Comparison of ENCODE assay signal across 13 cellular contexts in the genomic region with DNA sequence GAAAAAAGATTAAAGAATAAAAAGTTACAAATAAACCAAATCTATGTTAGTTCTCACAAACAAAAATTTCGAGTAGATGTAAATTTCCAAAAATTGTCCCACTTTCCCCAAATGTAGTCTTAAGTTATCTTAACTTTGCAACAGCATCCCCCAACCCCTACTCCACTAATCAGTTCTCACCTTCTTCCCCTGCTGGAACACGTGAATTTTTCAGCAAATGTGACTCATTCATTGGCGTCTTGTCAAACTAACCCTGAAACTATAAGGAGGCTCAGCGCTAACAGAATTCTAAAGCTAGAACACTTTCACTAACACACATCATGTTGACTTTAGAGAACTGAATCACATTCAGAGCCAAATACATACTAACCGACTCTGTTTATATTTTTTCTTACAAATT. TPM values are rescaled to one million over a fixed set of nuclear protein-coding genes. Genes with fewer than 3 reads are reported as not detected.
DNase-seq lines count a peak whose midpoint lies in the region; ATAC-seq and TF ChIP-seq lines count a peak whose summit lies in the region.
"Had no signal": no experiment of that assay in that cellular context is flagged by ENCODE, and none has a peak within 500 bp of the region (broad histone marks: within the 10 kb centered on the region; RNA-seq: fewer than 3 reads in every experiment).

No MANE protein-coding gene starts in this region.

- H3K4me3 Mint-ChIP-seq in activated T-cell treated with anti-CD3 and anti-CD28 coated beads, Interleukin-2, amount 50 U/mL, for 24 hours, result no peak overlapping the region
- H3K4me3 Mint-ChIP-seq: activated naive CD4-positive, alpha-beta T cell treated with anti-CD3 and anti-CD28 coated beads, Interleukin-2, amount 50 U/mL, for 24 hours; natural killer cell had no signal

- H3K4me3 ChIP-seq in adipocyte (ENCODE audit: low read length) (no peak overlapping the region), stomach (no peak overlapping the region), gastrocnemius medialis (no peak overlapping the region)
- H3K4me3 ChIP-seq: SJSA1 had no signal

- peaks cover 10% of the 10 kb centered on the region for H3K4me1 Mint-ChIP-seq in activated T-cell treated with anti-CD3 and anti-CD28 coated beads, Interleukin-2, amount 50 U/mL, for 24 hours (ENCODE audit: low read depth)

- H3K27me3 ChIP-seq in adipocyte (replicated peaks; ENCODE audit: control insufficient read depth, insufficient read depth, low read length) (no peaks in the 10 kb centered on the region), foreskin keratinocyte (no peaks in the 10 kb centered on the region), stomach (no peaks in the 10 kb centered on the region), gastrocnemius medialis (no peaks in the 10 kb centered on the region)
- H3K27me3 ChIP-seq: SJSA1 had no signal

- in situ Hi-C loops in gastrocnemius medialis (cut with MboI; ENCODE audit: low sequenced_read_pairs in 4 of 4), result no loop called here

- peak overlapping the region; percentile 4 for H3K27ac Mint-ChIP-seq in activated T-cell treated with anti-CD3 and anti-CD28 coated beads, Interleukin-2, amount 50 U/mL, for 24 hours
- H3K27ac Mint-ChIP-seq: activated naive CD4-positive, alpha-beta T cell treated with anti-CD3 and anti-CD28 coated beads, Interleukin-2, amount 50 U/mL, for 24 hours; natural killer cell had no signal

- H3K4me1 ChIP-seq in adipocyte (ENCODE audit: control insufficient read depth, insufficient read depth, low read length) (peaks cover 9% of the 10 kb centered on the region), foreskin keratinocyte (peaks cover 15% of the 10 kb centered on the region), stomach (peaks cover 3 to 40% (median 16%) of the 10 kb centered on the region in 4 donors), gastrocnemius medialis (peaks cover 5 to 9% of the 10 kb centered on the region in 2 donors)
- H3K4me1 ChIP-seq: SJSA1 had no signal

- no peak overlapping the region for H3K9ac ChIP-seq in adipocyte (ENCODE audit: low read length)

- H3K27ac ChIP-seq in foreskin keratinocyte, result peak overlapping the region; percentile 41
- peak overlapping the region in 3 of 5 donors; percentile 23 to 35 (median 27) for H3K27ac ChIP-seq in stomach
- H3K27ac ChIP-seq in gastrocnemius medialis, result no peak overlapping the region
- H3K27ac ChIP-seq: SJSA1 had no signal

- peaks cover 54% of the 10 kb centered on the region for H3K36me3 Mint-ChIP-seq in activated T-cell treated with anti-CD3 and anti-CD28 coated beads, Interleukin-2, amount 50 U/mL, for 24 hours (ENCODE audit: low read depth)
- H3K36me3 Mint-ChIP-seq: natural killer cell had no signal

- WGBS in stomach, 5 donors, result 23 to 39% (median 30%) methylated on average over 5 of the region's 5 CpGs

- TF ChIP-seq POLR2A in stomach (IDR thresholded peaks at IDR 0.05) (no peak), gastrocnemius medialis (IDR thresholded peaks at IDR 0.05) (no peak)

- H3K36me3 ChIP-seq in adipocyte (ENCODE audit: control insufficient read depth, insufficient read depth, low read length, severe bottlenecking), result peaks cover 17% of the 10 kb centered on the region
- peaks cover 0 to 33% (median 23%) of the 10 kb centered on the region in 4 donors for H3K36me3 ChIP-seq in stomach
- no peaks in the 10 kb centered on the region for H3K36me3 ChIP-seq in gastrocnemius medialis
- H3K36me3 ChIP-seq: SJSA1 had no signal

- TF ChIP-seq CTCF in foreskin keratinocyte (conservative IDR thresholded peaks at IDR 0.05), result no peak
- no peak for TF ChIP-seq CTCF in stomach (IDR thresholded peaks at IDR 0.05)
- no peak for TF ChIP-seq CTCF in gastrocnemius medialis (IDR thresholded peaks at IDR 0.05 in 4 of 5, conservative IDR thresholded peaks at IDR 0.05 in 1 of 5)

- H3K27me3 Mint-ChIP-seq in activated T-cell treated with anti-CD3 and anti-CD28 coated beads, Interleukin-2, amount 50 U/mL, for 24 hours, result no peaks in the 10 kb centered on the region
- H3K27me3 Mint-ChIP-seq: activated naive CD4-positive, alpha-beta T cell treated with anti-CD3 and anti-CD28 coated beads, Interleukin-2, amount 50 U/mL, for 24 hours had no signal

- TF ChIP-seq EP300 in stomach (IDR thresholded peaks at IDR 0.05), result no peak

- no peaks in the 10 kb centered on the region for H3K9me3 ChIP-seq in adipocyte (ENCODE audit: control insufficient read depth, low read length)
- no peaks in the 10 kb centered on the region for H3K9me3 ChIP-seq in stomach
- no peaks in the 10 kb centered on the region for H3K9me3 ChIP-seq in gastrocnemius medialis
- H3K9me3 ChIP-seq: SJSA1 had no signal

- DNase-seq in activated T-cell treated with anti-CD3 and anti-CD28 coated beads, Interleukin-2, amount 50 U/mL, for 24 hours, result no peak
- no peak for DNase-seq in activated T-cell treated with anti-CD3 and anti-CD28 coated beads for 4 hours
- peak; percentile 43 for DNase-seq in adipocyte (ENCODE audit: low read depth)
- peak; percentile 46 to 72 for DNase-seq in foreskin keratinocyte
- no peak for DNase-seq in stomach
- DNase-seq in gastrocnemius medialis, result no peak
- no peak for DNase-seq in mucosa of gallbladder (ENCODE audit: low spot score)
- DNase-seq: effector memory CD4-positive, alpha-beta T cell; Kasumi-1; natural killer cell had no signal

- intact Hi-C loops in stomach (cut with DNase I; ENCODE audit: low total_unique reads), result no loop called here
- intact Hi-C loops in gastrocnemius medialis (cut with DNase I; ENCODE audit: low total_unique reads), result no loop called here

- no peaks in the 10 kb centered on the region for H3K9me3 Mint-ChIP-seq in activated T-cell treated with anti-CD3 and anti-CD28 coated beads, Interleukin-2, amount 50 U/mL, for 24 hours
- H3K9me3 Mint-ChIP-seq: activated naive CD4-positive, alpha-beta T cell treated with anti-CD3 and anti-CD28 coated beads, Interleukin-2, amount 50 U/mL, for 24 hours; natural killer cell had no signal

- ATAC-seq in foreskin keratinocyte (peak; percentile 77), gastrocnemius medialis (no peak), HG02970 (IDR thresholded peaks at IDR 0.05; ENCODE audit: low FRiP score, unreplicated experiment) (no peak)
- ATAC-seq: natural killer cell had no signal

RNA-seq across cellular contexts. Expression of a gene that starts 46.1 kb away (rescaled TPM):
- total RNA-seq in foreskin keratinocyte (11.1 and 13.3 TPM in 2 replicates), stomach (10 to 100 TPM in 4 of 5 donors, 1 to 10 TPM in 1; 6.1 to 67.0 (median 22.2) TPM), gastrocnemius medialis (10 to 100 TPM in 3 of 4 donors, 1 to 10 TPM in 1; 9.8 to 20.2 (median 15.4) TPM), mucosa of gallbladder (43.8 TPM)
- polyA plus RNA-seq in foreskin keratinocyte (6.7 and 8.2 TPM in 2 replicates), stomach (10 to 100 TPM; 10.1 to 15.1 (median 11.9) TPM)

Comparison
In these comparisons a context has a peak if more than half of its experiments do, and no peak if none do; other contexts are left out.
1. DNase-seq: peak in adipocyte (single experiment) and foreskin keratinocyte (2 of 2); none in activated T-cell treated with anti-CD3 and anti-CD28 coated beads, Interleukin-2, amount 50 U/mL, for 24 hours (single experiment), activated T-cell treated with anti-CD3 and anti-CD28 coated beads for 4 hours (single experiment), stomach (single experiment), gastrocnemius medialis (0 of 2) and mucosa of gallbladder (single experiment).
2. H3K27ac ChIP-seq: peak in foreskin keratinocyte (single experiment) and stomach (3 of 5); none in gastrocnemius medialis (0 of 4).